12 cellular contexts compared by ENCODE assay signal in genomic region chr17:66272699-66273390, GRCh38. TPM values are rescaled to one million over a fixed set of nuclear protein-coding genes. Genes with fewer than 3 reads are reported as not detected.
DNase-seq lines count a peak whose midpoint lies in the region; ATAC-seq and TF ChIP-seq lines count a peak whose summit lies in the region.
"Had no signal": no experiment of that assay in that cellular context is flagged by ENCODE, and none has a peak within 500 bp of the region (broad histone marks: within the 10 kb centered on the region; RNA-seq: fewer than 3 reads in every experiment).

No MANE protein-coding gene starts in this region.

- ATAC-seq in right cardiac atrium (peak; percentile 33 to 50), left ventricle myocardium superior (no peak), HG03520 (IDR thresholded peaks at IDR 0.05; ENCODE audit: unreplicated experiment) (no peak), GM21717 (IDR thresholded peaks at IDR 0.05; ENCODE audit: unreplicated experiment) (no peak)

- no peak overlapping the region for H3K27ac ChIP-seq in right cardiac atrium (ENCODE audit: low read length)
- no peak overlapping the region for H3K27ac ChIP-seq in thyroid gland
- H3K27ac ChIP-seq: BLaER1 had no signal

- H3K9me3 ChIP-seq in right cardiac atrium (ENCODE audit: control insufficient read depth, low read length) (no peaks in the 10 kb centered on the region), adipocyte (ENCODE audit: control insufficient read depth, low read length) (peaks cover 2% of the 10 kb centered on the region), thyroid gland (no peaks in the 10 kb centered on the region)

- H3K27me3 ChIP-seq in right cardiac atrium (ENCODE audit: control insufficient read depth, insufficient read depth) (no peaks in the 10 kb centered on the region), adipocyte (replicated peaks; ENCODE audit: control insufficient read depth, insufficient read depth, low read length) (no peaks in the 10 kb centered on the region), thyroid gland (no peaks in the 10 kb centered on the region)
- H3K27me3 ChIP-seq: BLaER1 had no signal

- no peaks in the 10 kb centered on the region for H3K36me3 ChIP-seq in adipocyte (ENCODE audit: control insufficient read depth, insufficient read depth, low read length, severe bottlenecking)
- H3K36me3 ChIP-seq in thyroid gland: no peaks in the 10 kb centered on the region
- H3K36me3 ChIP-seq: BLaER1 had no signal

- TF ChIP-seq CTCF in thyroid gland (IDR thresholded peaks at IDR 0.05): no peak

- no peaks in the 10 kb centered on the region for H3K4me1 ChIP-seq in right cardiac atrium (ENCODE audit: control insufficient read depth, insufficient read depth, low read length)
- peaks cover 29% of the 10 kb centered on the region for H3K4me1 ChIP-seq in adipocyte (ENCODE audit: control insufficient read depth, insufficient read depth, low read length)
- H3K4me1 ChIP-seq in thyroid gland: peaks cover 0 to 13% of the 10 kb centered on the region in 2 donors
- H3K4me1 ChIP-seq: BLaER1 had no signal

- 42% methylated on average over 6 of the region's 6 CpGs for WGBS in right cardiac atrium
- 60 to 64% methylated on average over 6 of the region's 6 CpGs for WGBS in thyroid gland, 2 donors

- no peak for TF ChIP-seq POLR2A in thyroid gland (IDR thresholded peaks at IDR 0.05)

- H3K9ac ChIP-seq in adipocyte (ENCODE audit: low read length): peak overlapping the region; percentile 53
- H3K9ac ChIP-seq: BLaER1 had no signal

- no peak overlapping the region for H3K4me3 ChIP-seq in right cardiac atrium (ENCODE audit: low read length)
- peak overlapping the region; percentile 66 for H3K4me3 ChIP-seq in adipocyte (ENCODE audit: low read length)
- no peak overlapping the region for H3K4me3 ChIP-seq in thyroid gland (replicated peaks in 1 of 3)
- H3K4me3 ChIP-seq: BLaER1 had no signal

- intact Hi-C loops in right cardiac atrium (cut with DNase I) (no loop called here), left ventricle myocardium superior (cut with micrococcal nuclease) (no loop called here), thyroid gland (cut with DNase I) (no loop called here)

- DNase-seq in right cardiac atrium (no peak), left ventricle myocardium superior (no peak), adipocyte (ENCODE audit: low read depth) (peak; percentile 78), hepatic stellate cell (ENCODE audit: low spot score) (peak; percentile 71), COR-L47 (lab: John Stamatoyannopoulos, UW) (no peak), thyroid gland (no peak)
- DNase-seq: NCI-H345, retina had no signal

RNA-seq across cellular contexts. Expression of gene PRKCA, which starts 29.6 kb away (rescaled TPM):
- total RNA-seq in right cardiac atrium: 1 to 10 TPM; 5.0 to 8.0 (median 6.9) TPM
- polyA plus RNA-seq in right cardiac atrium: 2.2 TPM
- 5.9 TPM for total RNA-seq in left ventricle myocardium superior
- 10 to 100 TPM in 3 of 4 donors, 1 to 10 TPM in 1; 6.7 to 24.2 (median 15.3) TPM for total RNA-seq in thyroid gland

RNA-seq across cellular contexts. Expression of gene APOH, which starts 43.6 kb away (rescaled TPM):
- 1 to 10 TPM in 1 of 4 donors, not detected in 3; 1.3 TPM for total RNA-seq in right cardiac atrium
- polyA plus RNA-seq in right cardiac atrium: 0.11 TPM
- total RNA-seq in left ventricle myocardium superior: not detected
- not detected for total RNA-seq in thyroid gland
- polyA plus RNA-seq: esophagus had no signal

Comparison
In these comparisons a context has a peak if more than half of its experiments do, and no peak if none do; other contexts are left out.
1. ATAC-seq: peak in right cardiac atrium (2 of 2); none in left ventricle myocardium superior (single experiment), HG03520 (single experiment) and GM21717 (single experiment).
2. DNase-seq: peak in adipocyte (single experiment) and hepatic stellate cell (single experiment); none in right cardiac atrium (0 of 3), left ventricle myocardium superior (single experiment), COR-L47 (single experiment) and thyroid gland (0 of 2).